ENCODE assay signal across 25 cellular contexts in genomic region chr7:50543776-50544442, GRCh38. TPM values are rescaled to one million over a fixed set of nuclear protein-coding genes. Genes with fewer than 3 reads are reported as not detected.
A peak's percentile ranks its signal among the peaks of the same experiment; 100 is the strongest.
DNase-seq lines count a peak whose midpoint lies in the region; ATAC-seq, FAIRE-seq and TF ChIP-seq lines count a peak whose summit lies in the region.
"Had no signal": no experiment of that assay in that cellular context is flagged by ENCODE, and none has a peak within 500 bp of the region (broad histone marks: within the 10 kb centered on the region; RNA-seq: fewer than 3 reads in every experiment).

No MANE protein-coding gene starts in this region.

- H4K91ac ChIP-seq in H1 (replicated peaks; ENCODE audit: insufficient read length, low read length): no peak overlapping the region

- no peak overlapping the region for H2AFZ ChIP-seq in H1 (ENCODE audit: low read length)
- H2AFZ ChIP-seq: GM23248 had no signal

- no peak for TF ChIP-seq POLR2A in H1 (IDR thresholded peaks at IDR 0.05; ENCODE audit: control extremely low read depth in 1 of 2, low read depth in 2 of 2, low read length in 2 of 2)
- TF ChIP-seq POLR2A in lower leg skin (IDR thresholded peaks at IDR 0.05): no peak
- TF ChIP-seq POLR2A in Peyer's patch (IDR thresholded peaks at IDR 0.05): no peak

- H3K4ac ChIP-seq in H1 (replicated peaks; ENCODE audit: insufficient read length, low read depth, low read length): no peak overlapping the region

- CTCF ChIA-PET in H1 (lab: Charles Lee; ENCODE audit: partially characterized antibody): interaction anchor here (1.0 to 1.3 kb wide), 3 partner anchors 10 to 76 kb away, joined by 3 to 4 read pairs (median 4); no protein-coding TSS in a partner anchor

- 89% methylated on average over 18 of the region's 18 CpGs; no CpG with 5 or more reads in 1 of the 2 experiments for WGBS in H1 (ENCODE audit: extremely low coverage in 1 of 2, insufficient coverage in 1 of 2, insufficient read length in 1 of 2, insufficient replicate concordance in 2 of 2, low coverage in 1 of 2, low lambda C conversion rate in 2 of 2, missing lambda C conversion rate in 1 of 2), 2 experiments
- WGBS in lower leg skin, 2 donors: 86 to 87% methylated on average over 18 of the region's 18 CpGs

- H3K4me2 ChIP-seq in H1 (ENCODE audit: insufficient read depth in 1 of 2, low read depth in 2 of 2, low read length in 2 of 2): no peak overlapping the region

- DNase-seq in cardiac septum (ENCODE audit: low spot score) (peak; percentile 61), left ventricle myocardium superior (no peak), H1 (ENCODE audit: low read depth in 1 of 2, low spot score in 2 of 2) (no peak), lower leg skin (ENCODE audit: low spot score in 2 of 2) (peak; percentile 0 to 59), urothelium cell line (ENCODE audit: low spot score) (no peak), Peyer's patch (no peak), NCI-H1105 (lab: John Stamatoyannopoulos, UW) (no peak)
- DNase-seq: C1 segment of cervical spinal cord; Calu3; CD4-positive, alpha-beta memory T cell; COR-L47; DMS53; DMS79 treated with DMSO at 0.1 percent for 48 hours; GF-D8; GM23248; H9 had no signal

- H3K23me2 ChIP-seq in H1 (ENCODE audit: low read depth, low read length): 0 out of 2 replicates have a peak, but pooled peaks cover 2% of the 10 kb centered on the region

- TF ChIP-seq EP300 in H1 (IDR thresholded peaks at IDR 0.05; ENCODE audit: borderline replicate concordance in 1 of 2, low read depth in 2 of 2, low read length in 2 of 2): no peak

- no peak overlapping the region for H2BK15ac ChIP-seq in H1 (ENCODE audit: low read length)

- no peak overlapping the region for H3K23ac ChIP-seq in H1 (ENCODE audit: insufficient read length)

- no peak overlapping the region for H2AK5ac ChIP-seq in H1 (ENCODE audit: low read depth, low read length)

- H3K56ac ChIP-seq in H1 (replicated peaks; ENCODE audit: insufficient read length, low read depth, low read length): no peak overlapping the region

- H3K4me3 ChIP-seq in H1 (ENCODE audit: extremely low read depth in 1 of 4, insufficient read depth in 2 of 4, low read depth in 3 of 4, low read length in 4 of 4) (no peak overlapping the region), lower leg skin (ENCODE audit: low read depth, poor library complexity, severe bottlenecking) (no peak overlapping the region), Peyer's patch (no peak overlapping the region)
- H3K4me3 ChIP-seq: GM23248 had no signal

- H2BK5ac ChIP-seq in H1 (ENCODE audit: low read depth, low read length): no peak overlapping the region

- H2BK20ac ChIP-seq in H1 (ENCODE audit: low read length): no peak overlapping the region

- intact Hi-C loops in cardiac septum (cut with DNase I) (no loop called here), left ventricle myocardium superior (cut with micrococcal nuclease) (no loop called here), lower leg skin (cut with DNase I; ENCODE audit: low total_unique reads) (no loop called here)

- ATAC-seq in left ventricle myocardium superior (no peak), GM18498 (IDR thresholded peaks at IDR 0.05; ENCODE audit: unreplicated experiment) (no peak)
- ATAC-seq: HCT116 had no signal

- H3K18ac ChIP-seq in H1 (ENCODE audit: extremely low read depth, low read length): no peak overlapping the region

- TF ChIP-seq CTCF in H1 (IDR thresholded peaks at IDR 0.05; ENCODE audit: control extremely low read depth in 1 of 3, insufficient read depth in 1 of 3, low read depth in 1 of 3, low read length in 3 of 3) (no peak), lower leg skin (IDR thresholded peaks at IDR 0.05) (no peak), Peyer's patch (IDR thresholded peaks at IDR 0.05) (no peak)

- peaks cover 2% of the 10 kb centered on the region; the same call in 1 of the 2 replicates for H3K79me1 ChIP-seq in H1 (ENCODE audit: low read depth, low read length)

- no peaks in the 10 kb centered on the region for H3K9me3 ChIP-seq in H1 (ENCODE audit: insufficient read depth in 2 of 2, low read depth in 1 of 2, low read length in 1 of 2)
- H3K9me3 ChIP-seq in Peyer's patch: no peaks in the 10 kb centered on the region

- peak overlapping the region; percentile 12; the same call in 1 of the 2 replicates for H4K8ac ChIP-seq in H1 (ENCODE audit: extremely low read depth, insufficient read depth, low read length)

- FAIRE-seq in H1 (lab: Jason Lieb, UNC) (no peak), urothelium cell line (lab: Jason Lieb, UNC) (peak; percentile 77)
- FAIRE-seq: GM12891 had no signal

- no peaks in the 10 kb centered on the region for H4K20me1 ChIP-seq in H1 (replicated peaks in 1 of 2; ENCODE audit: control insufficient read depth in 1 of 2, insufficient read depth in 2 of 2, low read length in 2 of 2)

- H3K27ac ChIP-seq in H1 (ENCODE audit: low read depth, low read length) (no peak overlapping the region), Peyer's patch (no peak overlapping the region)
- H3K27ac ChIP-seq: GM23248 had no signal

- no peak overlapping the region for H3K14ac ChIP-seq in H1 (ENCODE audit: insufficient read length)

- H2BK12ac ChIP-seq in H1 (ENCODE audit: low read depth, low read length): no peak overlapping the region

- no peak overlapping the region for H2BK120ac ChIP-seq in H1 (replicated peaks; ENCODE audit: low read depth, low read length)

- POLR2A ChIA-PET in H1 (lab: Charles Lee; ENCODE audit: partially characterized antibody): no interaction called here

- H3K79me2 ChIP-seq in H1 (ENCODE audit: control insufficient read depth in 1 of 2, insufficient read depth in 2 of 2, low read length in 2 of 2): no peaks in the 10 kb centered on the region

- no peak overlapping the region for H4K5ac ChIP-seq in H1 (ENCODE audit: insufficient read length, low read depth, low read length)

- H3K9ac ChIP-seq in H1 (replicated peaks in 1 of 4; ENCODE audit: extremely low read depth in 1 of 4, low read depth in 3 of 4, low read length in 3 of 4): no peak overlapping the region
- H3K9ac ChIP-seq: GM23248 had no signal

- H3K27me3 ChIP-seq in H1 (replicated peaks in 1 of 4; ENCODE audit: control insufficient read depth in 3 of 4, extremely low read depth in 1 of 4, insufficient read depth in 3 of 4, low read length in 3 of 4) (no peaks in the 10 kb centered on the region), Peyer's patch (no peaks in the 10 kb centered on the region)

- H3K4me1 ChIP-seq in H1 (replicated peaks in 1 of 4; ENCODE audit: control insufficient read depth in 3 of 4, insufficient read depth in 4 of 4, low read length in 3 of 4): no peaks in the 10 kb centered on the region
- H3K4me1 ChIP-seq in Peyer's patch: no peaks in the 10 kb centered on the region

- H3K36me3 ChIP-seq in H1 (ENCODE audit: control insufficient read depth in 2 of 4, insufficient read depth in 4 of 4, low read length in 3 of 4) (no peaks in the 10 kb centered on the region), Peyer's patch (peaks cover 0 to 24% (median 0%) of the 10 kb centered on the region in 3 donors)

- no peak for TF ChIP-seq RAD21 in H1 (IDR thresholded peaks at IDR 0.05 in 1 of 2, conservative IDR thresholded peaks at IDR 0.05 in 1 of 2; ENCODE audit: low read depth in 2 of 2, low read length in 2 of 2)

TF ChIP-seq in H1, 55 proteins besides CTCF, POLR2A, EP300 and RAD21:
- TF ChIP-seq GTF2F1 (IDR thresholded peaks at IDR 0.05; ENCODE audit: borderline replicate concordance, low read depth, low read length) (no peak), TBP (IDR thresholded peaks at IDR 0.05; ENCODE audit: low read depth, low read length) (no peak), TAF7 (optimal IDR thresholded peaks at IDR 0.05; ENCODE audit: borderline replicate concordance, low read depth, low read length) (no peak)

RNA-seq across cellular contexts. Expression of gene DDC, which starts 21.3 kb away (rescaled TPM):
- not detected for total RNA-seq in cardiac septum
- total RNA-seq in left ventricle myocardium superior: not detected
- not detected in 2 replicates for total RNA-seq in H1 (2021; fragmentation: NEBNext Ultra II Directional; extraction: Animal tissue kit (Norgen Biotek cat#: 25700))
- polyA plus RNA-seq in H1 (2011; rRNA removed): 0.05 TPM in 1 of 2 replicates, not detected in the other
- polyA plus RNA-seq in H1 (2011; cell fraction: cytosol; rRNA removed): not detected
- polyA plus RNA-seq in H1 (2011; cell fraction: nucleus; rRNA removed): 0.13 TPM
- not detected in 4 replicates for polyA plus RNA-seq in H1 (2012, experiment 1 of 2)
- polyA plus RNA-seq in H1 (2012, experiment 2 of 2): not detected
- 0.10 TPM for polyA plus RNA-seq in H1 (2013, experiment 1 of 2)
- not detected for polyA plus RNA-seq in H1 (2013, experiment 2 of 2)
- polyA minus RNA-seq in H1 (2011; rRNA and poly(A)+ RNA removed): not detected in 2 replicates
- not detected for polyA minus RNA-seq in H1 (2011; cell fraction: cytosol; rRNA and poly(A)+ RNA removed)
- polyA minus RNA-seq in H1 (2011; cell fraction: nucleus; rRNA and poly(A)+ RNA removed): not detected
- total RNA-seq in lower leg skin: 1 to 10 TPM in 1 of 4 donors, not detected in 3; 1.2 TPM
- 100 to 1,000 TPM in 3 of 4 donors, 10 to 100 TPM in 1; 56.9 to 314 (median 200) TPM for total RNA-seq in Peyer's patch
- total RNA-seq: A172; A673; CD4-positive, alpha-beta memory T cell; Daoy; G401; GM23248; H4; H9 had no signal
- polyA plus RNA-seq: BJ; CD4-positive, alpha-beta memory T cell; GM23248 had no signal

Comparison
In these comparisons a context has a peak if more than half of its experiments do, and no peak if none do; other contexts are left out.
1. DNase-seq: peak in cardiac septum (single experiment) and lower leg skin (2 of 2); none in left ventricle myocardium superior (single experiment), H1 (0 of 2), urothelium cell line (single experiment), Peyer's patch (0 of 3) and NCI-H1105 (single experiment).
2. RNA of gene DDC, which starts 21.3 kb away (total RNA-seq): 56.9 to 314 TPM in Peyer's patch; not detected in cardiac septum (single experiment), not detected in left ventricle myocardium superior (single experiment), not detected in H1 and 1.2 TPM in lower leg skin; every median in the first group is over 10 times any median in the second.